In the genomic region with DNA sequence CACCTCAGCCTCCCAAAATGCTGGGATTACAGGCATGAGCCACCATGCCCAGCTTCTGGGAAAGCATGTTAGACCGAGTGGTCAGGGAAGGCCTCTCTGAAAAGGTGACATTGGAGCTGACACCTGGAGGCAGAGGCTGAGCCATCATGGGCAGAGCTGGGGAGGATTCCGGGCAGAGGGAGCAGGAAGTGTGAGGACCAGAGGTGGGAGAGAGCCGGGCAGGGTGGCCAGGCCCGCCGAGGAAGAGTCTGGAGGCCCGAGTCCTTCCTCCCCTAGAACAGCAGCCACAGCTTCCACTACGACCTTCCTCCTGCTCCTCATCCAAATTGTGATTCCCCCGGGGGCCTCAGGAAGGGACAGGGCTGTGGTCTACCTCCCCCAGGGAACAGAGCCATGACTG, we compare ENCODE assay signal across 23 cellular contexts.
"Had no signal": no experiment of that assay in that cellular context is flagged by ENCODE, and none has a peak within 500 bp of the region (broad histone marks: within the 10 kb centered on the region; RNA-seq: fewer than 3 reads in every experiment).

No MANE protein-coding gene starts in this region.

- H3K79me2 ChIP-seq: hepatocyte had no signal

- DNase-seq: dermis blood vessel endothelial cell; dorsolateral prefrontal cortex; effector CD4-positive, alpha-beta T cell; effector memory CD4-positive, alpha-beta T cell; foreskin keratinocyte; heart left ventricle; hypothalamus; immature natural killer cell; islet precursor cell; left cardiac atrium; left ventricle myocardium superior; mammary epithelial cell; mesendoderm; midbrain had no signal

- FAIRE-seq: colon, endothelial cell of umbilical vein, frontal cortex had no signal

- H3K27ac ChIP-seq: coronary artery, dorsolateral prefrontal cortex, esophagus muscularis mucosa, foreskin keratinocyte, gastroesophageal sphincter, heart left ventricle, hepatocyte, left lung had no signal

- H3K36me3 ChIP-seq: esophagus muscularis mucosa, gastroesophageal sphincter, heart left ventricle, left lung had no signal

- H3K27me3 ChIP-seq: foreskin keratinocyte, gastroesophageal sphincter, hepatocyte, left lung had no signal

- H3K4me2 ChIP-seq: hepatocyte had no signal

- H2AFZ ChIP-seq: hepatocyte had no signal

- H3K4me1 ChIP-seq: esophagus muscularis mucosa, foreskin keratinocyte, gastroesophageal sphincter, heart left ventricle, left lung had no signal

- H3K4me3 ChIP-seq: coronary artery, dorsolateral prefrontal cortex, esophagus muscularis mucosa, gastroesophageal sphincter, heart left ventricle, hepatocyte, left lung, lung had no signal

- H3K9me3 ChIP-seq: esophagus muscularis mucosa, gastroesophageal sphincter, heart left ventricle, left lung had no signal
